23 cellular contexts compared by ENCODE assay signal in genomic region chr19:31705656-31706055, GRCh38.
"Had no signal": no experiment of that assay in that cellular context is flagged by ENCODE, and none has a peak within 500 bp of the region (broad histone marks: within the 10 kb centered on the region; RNA-seq: fewer than 3 reads in every experiment).

No MANE protein-coding gene starts in this region.

- H3K27me3 Mint-ChIP-seq: dendritic cell treated with granulocyte-macrophage colony-stimulating factor and Interleukin-4, amounts not matched to agents 40 ng/mL and 50 ng/mL, for 4 days had no signal

- H3K4me3 ChIP-seq: colonic mucosa, coronary artery, dorsolateral prefrontal cortex, esophagus squamous epithelium, gastrocnemius medialis, gastroesophageal sphincter, heart left ventricle, heart right ventricle had no signal

- DNase-seq: colonic mucosa; cortex of kidney; dermis blood vessel endothelial cell; dorsolateral prefrontal cortex; effector CD4-positive, alpha-beta T cell; effector CD8-positive, alpha-beta T cell; effector memory CD4-positive, alpha-beta T cell; effector memory CD8-positive, alpha-beta T cell; endodermal cell; erythroblast; esophagus squamous epithelium; foreskin fibroblast; foreskin keratinocyte; foreskin melanocyte; gastrocnemius medialis; glutamatergic neuron; head of caudate nucleus; heart left ventricle; heart right ventricle had no signal

- H3K4me3 Mint-ChIP-seq: dendritic cell treated with granulocyte-macrophage colony-stimulating factor and Interleukin-4, amounts not matched to agents 40 ng/mL and 50 ng/mL, for 4 days; effector memory CD8-positive, alpha-beta T cell; endodermal cell had no signal

- H3K27ac ChIP-seq: colonic mucosa, coronary artery, dorsolateral prefrontal cortex, epithelial cell of prostate, esophagus squamous epithelium, foreskin keratinocyte, gastrocnemius medialis, gastroesophageal sphincter, heart left ventricle, heart right ventricle had no signal

- H3K27me3 ChIP-seq: colonic mucosa, esophagus squamous epithelium, foreskin keratinocyte, gastrocnemius medialis, gastroesophageal sphincter had no signal

- H3K27ac Mint-ChIP-seq: dendritic cell treated with granulocyte-macrophage colony-stimulating factor and Interleukin-4, amounts not matched to agents 40 ng/mL and 50 ng/mL, for 4 days; effector memory CD8-positive, alpha-beta T cell; endodermal cell had no signal

- H3K9me3 ChIP-seq: colonic mucosa had no signal

- H3K4me1 ChIP-seq: colonic mucosa, esophagus squamous epithelium, foreskin keratinocyte, gastrocnemius medialis, gastroesophageal sphincter, heart left ventricle, heart right ventricle had no signal

- H3K36me3 ChIP-seq: colonic mucosa, esophagus squamous epithelium, gastrocnemius medialis, gastroesophageal sphincter, heart left ventricle, heart right ventricle had no signal

- H3K9me3 Mint-ChIP-seq: endodermal cell had no signal
